Comparison of ENCODE assay signal across 8 cellular contexts in the genomic region with DNA sequence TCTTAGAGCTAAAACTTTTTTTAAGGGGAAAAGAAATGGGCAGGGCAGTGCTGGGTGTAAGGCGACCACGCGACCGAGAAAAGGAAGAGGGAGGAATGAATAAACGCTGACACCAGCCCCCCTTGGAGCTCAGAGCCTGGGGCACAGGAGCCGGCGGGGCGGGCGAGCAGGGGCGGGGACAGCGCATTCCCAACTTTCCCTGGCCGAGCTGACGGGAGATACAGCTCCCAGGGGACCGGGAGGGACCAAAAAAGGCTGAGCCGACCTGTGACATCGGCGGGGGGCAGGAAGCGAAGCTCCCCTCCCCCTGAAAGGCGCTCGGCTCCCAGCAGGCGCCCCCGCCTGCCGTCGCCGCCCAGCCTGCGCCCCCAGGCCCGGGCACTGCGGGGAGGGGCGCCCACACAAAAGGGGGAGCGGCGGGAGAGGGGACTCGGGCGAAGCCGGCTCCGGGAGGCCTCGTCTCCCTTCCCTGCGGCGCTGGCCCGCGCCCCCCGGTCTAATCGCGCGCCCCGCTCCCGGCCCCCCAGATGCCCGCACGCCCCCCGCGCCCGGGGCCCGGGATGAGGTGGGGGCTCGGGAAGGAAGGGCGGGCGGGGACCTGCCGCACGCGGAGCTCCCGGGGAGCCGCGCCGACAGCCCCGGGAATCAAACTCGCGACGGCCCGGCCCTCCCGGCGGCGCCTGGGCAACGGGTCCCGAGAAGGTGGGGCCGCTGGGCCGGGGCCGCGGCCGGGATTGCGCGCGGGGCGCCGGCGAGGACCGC. TPM values are rescaled to one million over a fixed set of nuclear protein-coding genes. Genes with fewer than 3 reads are reported as not detected.
DNase-seq lines count a peak whose midpoint lies in the region; ATAC-seq, FAIRE-seq and TF ChIP-seq lines count a peak whose summit lies in the region.

No MANE protein-coding gene starts in this region.

- H3K36me3 Mint-ChIP-seq in activated CD8-positive, alpha-beta T cell treated with anti-CD3 and anti-CD28 coated beads, Interleukin-2, amount 10 ng/mL, durations not matched to agents 7 days and 5 days (ENCODE audit: low read depth): no peaks in the 10 kb centered on the region
- H3K36me3 Mint-ChIP-seq in neural progenitor cell: peaks cover 10% of the 10 kb centered on the region

- no peaks in the 10 kb centered on the region for H4K20me1 ChIP-seq in neural progenitor cell (ENCODE audit: low read depth)

- peak overlapping the region; percentile 40 for H3K4me3 Mint-ChIP-seq in activated CD8-positive, alpha-beta T cell treated with anti-CD3 and anti-CD28 coated beads, Interleukin-2, amount 10 ng/mL, durations not matched to agents 7 days and 5 days
- H3K4me3 Mint-ChIP-seq in neural progenitor cell: peak overlapping the region; percentile 90

- DNase-seq in LoVo (ENCODE audit: low spot score) (peak; percentile 53), glomerular visceral epithelial cell (ENCODE audit: extremely low spot score) (peak; percentile 74), neural progenitor cell (ENCODE audit: low spot score) (peak; percentile 78), GM12891 (ENCODE audit: insufficient read length, low spot score) (no peak), DMS79 treated with DMSO at 0.1 percent for 48 hours (lab: John Stamatoyannopoulos, UW) (no peak)
- no peak for DNase-seq in activated CD8-positive, alpha-beta T cell treated with anti-CD3 and anti-CD28 coated beads, Interleukin-2, amount 10 ng/mL, durations not matched to agents 7 days and 5 days
- no peak for DNase-seq in activated CD8-positive, alpha-beta memory T cell treated with anti-CD3 and anti-CD28 coated beads, Interleukin-2, amount 50 U/mL, for 4 hours

- CTCF ChIA-PET in activated CD8-positive, alpha-beta T cell treated with anti-CD3 and anti-CD28 coated beads, Interleukin-2, amount 10 ng/mL, durations not matched to agents 7 days and 5 days (lab: Charles Lee): interaction anchor here (1.1 to 4.7 kb wide), 6 partner anchors 15 to 94 kb away, joined by 3 to 20 read pairs (median 4); no protein-coding TSS in a partner anchor

- H3K27me3 Mint-ChIP-seq in activated CD8-positive, alpha-beta T cell treated with anti-CD3 and anti-CD28 coated beads, Interleukin-2, amount 10 ng/mL, durations not matched to agents 7 days and 5 days (ENCODE audit: low read depth): peaks cover 61% of the 10 kb centered on the region
- H3K27me3 Mint-ChIP-seq in neural progenitor cell (ENCODE audit: insufficient read depth, low read depth): peaks cover 6% of the 10 kb centered on the region

- no peaks in the 10 kb centered on the region for H3K9me3 ChIP-seq in neural progenitor cell (ENCODE audit: low read depth)

- no peak overlapping the region for H3K27ac Mint-ChIP-seq in activated CD8-positive, alpha-beta T cell treated with anti-CD3 and anti-CD28 coated beads, Interleukin-2, amount 10 ng/mL, durations not matched to agents 7 days and 5 days
- H3K27ac Mint-ChIP-seq in neural progenitor cell: peak overlapping the region; percentile 96

- FAIRE-seq in G401.6 (lab: Jason Lieb, UNC): peak; percentile 51
- FAIRE-seq in GM12891 (lab: Jason Lieb, UNC): no peak

- no peak overlapping the region for H3K27ac ChIP-seq in neural progenitor cell

- H3F3A ChIP-seq in neural progenitor cell (ENCODE audit: low read depth): peaks cover 18% of the 10 kb centered on the region

- no peaks in the 10 kb centered on the region for H3K36me3 ChIP-seq in neural progenitor cell

- no peaks in the 10 kb centered on the region for H3K9me3 Mint-ChIP-seq in activated CD8-positive, alpha-beta T cell treated with anti-CD3 and anti-CD28 coated beads, Interleukin-2, amount 10 ng/mL, durations not matched to agents 7 days and 5 days (ENCODE audit: insufficient read depth)
- H3K9me3 Mint-ChIP-seq in neural progenitor cell: no peaks in the 10 kb centered on the region

- TF ChIP-seq POLR2A in GM12891 (IDR thresholded peaks at IDR 0.05; ENCODE audit: low read depth, low read length): no peak

- POLR2A ChIA-PET in activated CD8-positive, alpha-beta T cell treated with anti-CD3 and anti-CD28 coated beads, Interleukin-2, amount 10 ng/mL, durations not matched to agents 7 days and 5 days (lab: Charles Lee): no interaction called here

- no peak for ATAC-seq in activated CD8-positive, alpha-beta T cell treated with anti-CD3 and anti-CD28 coated beads, Interleukin-2, amount 10 ng/mL, durations not matched to agents 7 days and 5 days

- H3K27me3 ChIP-seq in neural progenitor cell: peaks cover 41% of the 10 kb centered on the region

- no peaks in the 10 kb centered on the region for H3K79me2 ChIP-seq in neural progenitor cell (ENCODE audit: low read depth)

- no peak for TF ChIP-seq CTCF in neural progenitor cell (IDR thresholded peaks at IDR 0.05)

- peak overlapping the region; percentile 87 for H2AFZ ChIP-seq in neural progenitor cell (replicated peaks)

- peaks cover 12% of the 10 kb centered on the region for H3K4me1 ChIP-seq in neural progenitor cell

- H3K4me1 Mint-ChIP-seq in activated CD8-positive, alpha-beta T cell treated with anti-CD3 and anti-CD28 coated beads, Interleukin-2, amount 10 ng/mL, durations not matched to agents 7 days and 5 days (ENCODE audit: low read depth): peaks cover 41% of the 10 kb centered on the region
- H3K4me1 Mint-ChIP-seq in neural progenitor cell: peaks cover 67% of the 10 kb centered on the region

- H3K9ac ChIP-seq in neural progenitor cell: peak overlapping the region; percentile 8

- H3K4me3 ChIP-seq in neural progenitor cell: peak overlapping the region; percentile 85

- peak overlapping the region; percentile 87 for H3K4me2 ChIP-seq in neural progenitor cell

TF ChIP-seq in GM12891, 5 proteins besides CTCF, POLR2A, EP300 and RAD21:
- TF ChIP-seq POLR2AphosphoS5 (IDR thresholded peaks at IDR 0.05; ENCODE audit: low read depth, low read length) (no peak), PAX5 (IDR thresholded peaks at IDR 0.05; ENCODE audit: insufficient read depth, low read length, severe bottlenecking) (no peak), SPI1 (IDR thresholded peaks at IDR 0.05; ENCODE audit: low read depth, low read length) (no peak), TAF1 (IDR thresholded peaks at IDR 0.05; ENCODE audit: low read depth, low read length) (no peak), POU2F2 (IDR thresholded peaks at IDR 0.05; ENCODE audit: low read depth, low read length) (no peak)
TF ChIP-seq in GM12891: peak in this region for 0.

RNA-seq across cellular contexts. Expression of a gene that starts 0.6 kb away (rescaled TPM):
- under 1 TPM in 1 of 2 experiments, not detected in 1; 0.18 TPM for total RNA-seq in activated CD8-positive, alpha-beta T cell treated with anti-CD3 and anti-CD28 coated beads, Interleukin-2, amount 10 ng/mL, durations not matched to agents 7 days and 5 days
- 8.8 and 14.7 TPM in 2 replicates for total RNA-seq in neural progenitor cell (ENCODE audit: low replicate concordance)
- polyA plus RNA-seq in GM12891 (2012; ENCODE audit: low read depth, missing spikeins): 0.78 TPM

RNA-seq across cellular contexts. Expression of a gene that starts 33.5 kb away (rescaled TPM):
- 10 to 100 TPM; 37.5 to 37.6 TPM for total RNA-seq in activated CD8-positive, alpha-beta T cell treated with anti-CD3 and anti-CD28 coated beads, Interleukin-2, amount 10 ng/mL, durations not matched to agents 7 days and 5 days
- 90.4 and 103 TPM in 2 replicates for total RNA-seq in neural progenitor cell (ENCODE audit: low replicate concordance)
- 9.9 TPM for polyA plus RNA-seq in GM12891 (2012; ENCODE audit: low read depth, missing spikeins)

RNA-seq across cellular contexts. Expression of a gene that starts 52.4 kb away (rescaled TPM):
- total RNA-seq in activated CD8-positive, alpha-beta T cell treated with anti-CD3 and anti-CD28 coated beads, Interleukin-2, amount 10 ng/mL, durations not matched to agents 7 days and 5 days: 100 to 1,000 TPM; 382 to 383 TPM
- total RNA-seq in neural progenitor cell (ENCODE audit: low replicate concordance): 436 and 556 TPM in 2 replicates
- 154 TPM for polyA plus RNA-seq in GM12891 (2012; ENCODE audit: low read depth, missing spikeins)

Comparison
In these comparisons a context has a peak if more than half of its experiments do, and no peak if none do; other contexts are left out.
1. DNase-seq: peak in LoVo (single experiment), glomerular visceral epithelial cell (single experiment) and neural progenitor cell (single experiment); none in activated CD8-positive, alpha-beta T cell treated with anti-CD3 and anti-CD28 coated beads, Interleukin-2, amount 10 ng/mL, durations not matched to agents 7 days and 5 days (single experiment), activated CD8-positive, alpha-beta memory T cell treated with anti-CD3 and anti-CD28 coated beads, Interleukin-2, amount 50 U/mL, for 4 hours (single experiment), GM12891 (single experiment) and DMS79 treated with DMSO at 0.1 percent for 48 hours (single experiment).